ENCODE assay signal across 27 cellular contexts in genomic region chr10:55160904-55161303, GRCh38.
"Had no signal": no experiment of that assay in that cellular context is flagged by ENCODE, and none has a peak within 500 bp of the region (broad histone marks: within the 10 kb centered on the region; RNA-seq: fewer than 3 reads in every experiment).

No MANE protein-coding gene starts in this region.

- H3K9me3 ChIP-seq: gastrocnemius medialis, heart left ventricle, prostate gland, right atrium auricular region, suprapubic skin, transverse colon, upper lobe of right lung, uterus had no signal

- H3K27me3 ChIP-seq: gastrocnemius medialis, heart left ventricle, hepatocyte, neural progenitor cell, right atrium auricular region, suprapubic skin, transverse colon, upper lobe of right lung, uterus had no signal

- H3K36me3 ChIP-seq: gastrocnemius medialis, heart left ventricle, neural progenitor cell, prostate gland, right atrium auricular region, suprapubic skin, transverse colon, upper lobe of right lung, uterus had no signal

- H3K4me1 ChIP-seq: gastrocnemius medialis, heart left ventricle, prostate gland, right atrium auricular region, suprapubic skin, transverse colon, upper lobe of right lung, uterus had no signal

- ATAC-seq: gastrocnemius medialis; heart left ventricle; left lobe of liver; naive thymus-derived CD4-positive, alpha-beta T cell; sciatic nerve; stimulated activated naive CD8-positive, alpha-beta T cell treated with anti-CD3 and anti-CD28 coated beads, Interleukin-15, amount 100 ng/mL, for 72 hours; upper lobe of right lung had no signal

- H3K4me3 ChIP-seq: coronary artery, gastrocnemius medialis, heart left ventricle, hepatocyte, lung, neural progenitor cell, prostate gland, right atrium auricular region, smooth muscle cell, suprapubic skin, transverse colon, upper lobe of right lung, uterus had no signal

- H3K27ac ChIP-seq: coronary artery, gastrocnemius medialis, heart left ventricle, hepatocyte, neural progenitor cell, prostate gland, right atrium auricular region, suprapubic skin, transverse colon, upper lobe of right lung, uterus had no signal

- DNase-seq: dermis blood vessel endothelial cell; effector memory CD4-positive, alpha-beta T cell; erythroblast; gastrocnemius medialis; heart left ventricle; kidney; mesenchymal stem cell; naive thymus-derived CD4-positive, alpha-beta T cell; stimulated activated CD4-positive, alpha-beta T cell treated with anti-CD3 and anti-CD28 coated beads, Interleukin-12 subunit alpha, Interleukin-12 subunit beta, amount 100 ng/mL, for 4 hours; stimulated activated CD4-positive, alpha-beta T cell treated with anti-CD3 and anti-CD28 coated beads, Interleukin-1b, Interleukin-23, amount 100 ng/mL, for 48 hours; stimulated activated CD4-positive, alpha-beta T cell treated with anti-CD3 and anti-CD28 coated beads, Interleukin-4, amount 100 ng/mL, for 1 hour; stimulated activated CD8-positive, alpha-beta memory T cell treated with anti-CD3 and anti-CD28 coated beads, Interleukin-4, amount 100 ng/mL, for 48 hours; stimulated activated naive CD4-positive, alpha-beta T cell; stimulated activated naive CD8-positive, alpha-beta T cell treated with anti-CD3 and anti-CD28 coated beads, Interleukin-15, amount 100 ng/mL, for 72 hours; transverse colon; upper lobe of right lung; uterus had no signal
